12 cellular contexts compared by ENCODE assay signal in genomic region chr18:25935356-25935755, GRCh38.
"Had no signal": no experiment of that assay in that cellular context is flagged by ENCODE, and none has a peak within 500 bp of the region (broad histone marks: within the 10 kb centered on the region; RNA-seq: fewer than 3 reads in every experiment).

No MANE protein-coding gene starts in this region.

- DNase-seq: activated B cell treated with CpG ODN at 0.5 μM for 24 hours; activated CD4-positive, alpha-beta T cell treated with anti-CD3 and anti-CD28 coated beads, Interleukin-2, amount 10 ng/mL, durations not matched to agents 7 days and 5 days; amniotic stem cell; body of pancreas; effector memory CD8-positive, alpha-beta T cell; erythroblast; hypothalamus; kidney glomerular epithelial cell; sigmoid colon; stimulated activated CD4-positive, alpha-beta T cell treated with anti-CD3 and anti-CD28 coated beads, Interleukin-2, amount 100 ng/mL, for 24 hours; stimulated activated naive B cell treated with anti-CD40 and anti-IgM and Interleukin-4, amounts not matched to agents 10 μg/mL and 1 μg/mL and 100 μg/mL, for 72 hours had no signal

- H3K4me1 ChIP-seq: body of pancreas, sigmoid colon had no signal

- H3K4me3 ChIP-seq: body of pancreas, sigmoid colon had no signal

- H3K27ac ChIP-seq: body of pancreas, sigmoid colon had no signal

- FAIRE-seq: TTC549 had no signal

- ATAC-seq: body of pancreas; effector memory CD8-positive, alpha-beta T cell; stimulated activated naive B cell treated with anti-CD40 and anti-IgM and Interleukin-4, amounts not matched to agents 10 μg/mL and 1 μg/mL and 100 μg/mL, for 72 hours had no signal

- H3K27me3 ChIP-seq: body of pancreas, sigmoid colon had no signal
